Comparison of ENCODE assay signal across 8 cellular contexts in genomic region chr2:98465456-98466201, GRCh38. TPM values are rescaled to one million over a fixed set of nuclear protein-coding genes. Genes with fewer than 3 reads are reported as not detected.
DNase-seq lines count a peak whose midpoint lies in the region; ATAC-seq, FAIRE-seq and TF ChIP-seq lines count a peak whose summit lies in the region.

No MANE protein-coding gene starts in this region.

- no peak overlapping the region for H3K4me3 ChIP-seq in small intestine (ENCODE audit: low read depth in 1 of 2, low read length in 2 of 2)

- 35 to 40% (median 39%) methylated on average over 11 of the region's 11 CpGs for WGBS in small intestine, 3 donors

- intact Hi-C loops in Right ventricle myocardium inferior (cut with DNase I), result no loop called here

- peaks cover 13% of the 10 kb centered on the region for H3K36me3 Mint-ChIP-seq in activated T-cell treated with anti-CD3 and anti-CD28 coated beads, Interleukin-2, amount 50 U/mL, for 24 hours (ENCODE audit: low read depth)

- in situ Hi-C loops in GM13976 (cut with MboI; ENCODE audit: low sequenced_read_pairs, unreplicated experiment), result no loop called here

- H3K9me3 ChIP-seq in small intestine (ENCODE audit: control insufficient read depth, low read depth), result no peaks in the 10 kb centered on the region

- H3K4me3 Mint-ChIP-seq in activated T-cell treated with anti-CD3 and anti-CD28 coated beads, Interleukin-2, amount 50 U/mL, for 24 hours, result peak overlapping the region; percentile 71

- H3K27ac ChIP-seq in small intestine (ENCODE audit: low read depth in 1 of 2, low read length in 1 of 2), result peak overlapping the region; percentile 72 to 91

- H3K4me1 Mint-ChIP-seq in activated T-cell treated with anti-CD3 and anti-CD28 coated beads, Interleukin-2, amount 50 U/mL, for 24 hours (ENCODE audit: low read depth), result peaks cover 86% of the 10 kb centered on the region

- DNase-seq in HK-2 (ENCODE audit: unreplicated experiment), result peak; percentile 22
- DNase-seq in NK-92 (lab: John Stamatoyannopoulos, UW; ENCODE audit: unreplicated experiment), result peak; percentile 9
- DNase-seq in activated T-cell treated with anti-CD3 and anti-CD28 coated beads, Interleukin-2, amount 50 U/mL, for 24 hours, result peak; percentile 70
- peak; percentile 87 for DNase-seq in Right ventricle myocardium inferior (ENCODE audit: missing footprints)
- DNase-seq in small intestine, result peak; percentile 66
- no peak for DNase-seq in GM13976 (ENCODE audit: low spot score)
- no peak for DNase-seq in frontal cortex (ENCODE audit: low spot score in 2 of 2)

- FAIRE-seq in small intestine (lab: Jason Lieb, UNC) (no peak), frontal cortex (lab: Jason Lieb, UNC) (no peak)

- H3K36me3 ChIP-seq in small intestine (ENCODE audit: control insufficient read depth in 2 of 2, insufficient read depth in 2 of 2, low read length in 2 of 2), result no peaks in the 10 kb centered on the region

- TF ChIP-seq CTCF in GM13976 (IDR thresholded peaks at IDR 0.05; ENCODE audit: borderline replicate concordance, control extremely low read depth, extremely low read depth, insufficient read depth, missing control alignments), result no peak

- H3K27me3 ChIP-seq in small intestine (ENCODE audit: control insufficient read depth in 2 of 2, insufficient read depth in 2 of 2, low read length in 2 of 2), result no peaks in the 10 kb centered on the region

- no peaks in the 10 kb centered on the region for H3K27me3 Mint-ChIP-seq in activated T-cell treated with anti-CD3 and anti-CD28 coated beads, Interleukin-2, amount 50 U/mL, for 24 hours

- H3K4me1 ChIP-seq in small intestine (ENCODE audit: control insufficient read depth in 2 of 2, insufficient read depth in 1 of 2, low read depth in 1 of 2, low read length in 1 of 2), result peaks cover 0 to 5% of the 10 kb centered on the region in 2 donors

- H3K27ac Mint-ChIP-seq in activated T-cell treated with anti-CD3 and anti-CD28 coated beads, Interleukin-2, amount 50 U/mL, for 24 hours, result peak overlapping the region; percentile 96

- ATAC-seq in GM19023 (IDR thresholded peaks at IDR 0.05; ENCODE audit: unreplicated experiment), result peak; percentile 36
- ATAC-seq in Right ventricle myocardium inferior, result peak; percentile 75

- H3K9me3 Mint-ChIP-seq in activated T-cell treated with anti-CD3 and anti-CD28 coated beads, Interleukin-2, amount 50 U/mL, for 24 hours, result no peaks in the 10 kb centered on the region

RNA-seq across cellular contexts. Expression of gene INPP4A, which starts 21.0 kb away (rescaled TPM):
- total RNA-seq in Right ventricle myocardium inferior (14.7 TPM), frontal cortex (73.0 TPM)
- 1 to 10 TPM; 1.6 to 6.1 (median 2.2) TPM for polyA plus RNA-seq in small intestine

Comparison
In these comparisons a context has a peak if more than half of its experiments do, and no peak if none do; other contexts are left out.
1. DNase-seq: peak in HK-2 (single experiment), NK-92 (single experiment), activated T-cell treated with anti-CD3 and anti-CD28 coated beads, Interleukin-2, amount 50 U/mL, for 24 hours (single experiment), Right ventricle myocardium inferior (single experiment) and small intestine (single experiment); none in GM13976 (single experiment) and frontal cortex (0 of 2).